8 cellular contexts compared by ENCODE assay signal in genomic region chr18:10525563-10526210, GRCh38. TPM values are rescaled to one million over a fixed set of nuclear protein-coding genes. Genes with fewer than 3 reads are reported as not detected.
DNase-seq lines count a peak whose midpoint lies in the region; ATAC-seq and TF ChIP-seq lines count a peak whose summit lies in the region.

TSS of gene NAPG (plus strand) at chr18:10526027. CDS start at chr18:10526103, 76 bp downstream.

- no peak for TF ChIP-seq CTCF in AG04449 (IDR thresholded peaks at IDR 0.05; ENCODE audit: insufficient read depth, low read length, missing control alignments)
- no peak for TF ChIP-seq CTCF in WTC11 (IDR thresholded peaks at IDR 0.05)
- no peak for TF ChIP-seq CTCF in cardiac fibroblast (IDR thresholded peaks at IDR 0.05; ENCODE audit: low read depth, low read length)

- peak within 1 kb of the TSS; percentile 70 for H3K4me3 ChIP-seq in AG04449 (ENCODE audit: low read depth, low read length)
- H3K4me3 ChIP-seq in cardiac fibroblast (replicated peaks in 1 of 2; ENCODE audit: low read depth in 2 of 2, low read length in 2 of 2), result peak within 1 kb of the TSS; percentile 88 to 97

- peak; percentile 65 for ATAC-seq in GM18873 (IDR thresholded peaks at IDR 0.05; ENCODE audit: low FRiP score, unreplicated experiment)
- ATAC-seq in HG03139 (IDR thresholded peaks at IDR 0.05; ENCODE audit: unreplicated experiment), result peak; percentile 60
- ATAC-seq in WTC11, result peak; percentile 84

- DNase-seq in AG04449 (ENCODE audit: low read depth, low spot score) (peak; percentile 57), NCI-H226 (peak; percentile 97), WTC11 (ENCODE audit: low spot score) (peak; percentile 83), cardiac fibroblast (ENCODE audit: low read depth in 2 of 2) (peak; percentile 94 to 97), immature natural killer cell (peak; percentile 90 to 92 (median 92)), smooth muscle cell of the brain vasculature (ENCODE audit: low read depth, low spot score) (peak; percentile 78)

- H3K4me3 Mint-ChIP-seq in WTC11, result peak within 1 kb of the TSS; percentile 95
- peak within 1 kb of the TSS; percentile 96 to 98 (median 98) for H3K4me3 Mint-ChIP-seq in immature natural killer cell

- H3K27me3 Mint-ChIP-seq in WTC11 (ENCODE audit: low read depth) (no peaks in the 10 kb centered on the region), immature natural killer cell (ENCODE audit: low read depth in 3 of 3) (peaks cover 6 to 13% (median 11%) of the 10 kb centered on the region in 3 donors)

- H3K4me1 Mint-ChIP-seq in WTC11 (peaks cover 26% of the 10 kb centered on the region), immature natural killer cell (peaks cover 51 to 59% of the 10 kb centered on the region in 2 donors)

- H3K27ac Mint-ChIP-seq in WTC11, result peak within 1 kb of the TSS; percentile 97
- peak within 1 kb of the TSS; percentile 95 to 98 (median 97) for H3K27ac Mint-ChIP-seq in immature natural killer cell

- CTCF ChIA-PET in AG04449 (lab: Yijun Ruan, JAX), result interaction anchor here (0.9 to 2.1 kb wide), 3 partner anchors 34 to 556 kb away, joined by 3 to 6 read pairs (median 3); no protein-coding TSS in a partner anchor
- CTCF ChIA-PET in WTC11 (lab: Charles Lee), result interaction anchor here (0.6 to 1.3 kb wide), 5 partner anchors 18 to 494 kb away, joined by 3 to 6 read pairs (median 4); no protein-coding TSS in a partner anchor

- H3K9me3 Mint-ChIP-seq in WTC11 (no peaks in the 10 kb centered on the region), immature natural killer cell (no peaks in the 10 kb centered on the region)

- POLR2A ChIA-PET in AG04449 (lab: Yijun Ruan, JAX), result interaction anchor here (0.7 to 1.0 kb wide), 3 partner anchors 19 to 561 kb away, joined by 3 to 6 read pairs (median 3); no protein-coding TSS in a partner anchor
- POLR2A ChIA-PET in WTC11 (lab: Charles Lee), result no interaction called here

- no peaks in the 10 kb centered on the region for H3K36me3 Mint-ChIP-seq in WTC11
- H3K36me3 Mint-ChIP-seq in immature natural killer cell, result no peaks in the 10 kb centered on the region

TF ChIP-seq in WTC11, 78 proteins besides CTCF, POLR2A, EP300 and RAD21 (continues in another document):
- TF ChIP-seq USF1 (CRISPR knock-in tag; IDR thresholded peaks at IDR 0.05), result no peak
- no peak for TF ChIP-seq ATF2 (CRISPR knock-in tag; IDR thresholded peaks at IDR 0.05; ENCODE audit: borderline replicate concordance, low read depth)
- TF ChIP-seq PRRX2 (CRISPR knock-in tag; IDR thresholded peaks at IDR 0.05), result no peak
- TF ChIP-seq ARID4B (CRISPR knock-in tag; IDR thresholded peaks at IDR 0.05; ENCODE audit: borderline replicate concordance), result no peak
- no peak for TF ChIP-seq FOXP1 (CRISPR knock-in tag; IDR thresholded peaks at IDR 0.05; ENCODE audit: borderline replicate concordance)
- TF ChIP-seq TP53 (CRISPR knock-in tag; IDR thresholded peaks at IDR 0.05), result no peak
- TF ChIP-seq ZBTB43 (CRISPR knock-in tag; IDR thresholded peaks at IDR 0.05), result no peak
- no peak for TF ChIP-seq E2F1 (CRISPR knock-in tag; IDR thresholded peaks at IDR 0.05)
- no peak for TF ChIP-seq E2F5 (CRISPR knock-in tag; IDR thresholded peaks at IDR 0.05)
- no peak for TF ChIP-seq ESRRA (CRISPR knock-in tag; IDR thresholded peaks at IDR 0.05; ENCODE audit: borderline replicate concordance)
- peak; percentile 51; the same call in 1 of the 2 replicates for TF ChIP-seq MAX (CRISPR knock-in tag; IDR thresholded peaks at IDR 0.05)
- no peak for TF ChIP-seq RELA (CRISPR knock-in tag; IDR thresholded peaks at IDR 0.05; ENCODE audit: borderline replicate concordance)
- no peak for TF ChIP-seq ZNF263 (CRISPR knock-in tag; IDR thresholded peaks at IDR 0.05; ENCODE audit: low read depth)
- no peak for TF ChIP-seq MXD4 (CRISPR knock-in tag; IDR thresholded peaks at IDR 0.05; ENCODE audit: borderline replicate concordance)
- peak; percentile 66 for TF ChIP-seq TEAD1 (CRISPR knock-in tag; IDR thresholded peaks at IDR 0.05)
- TF ChIP-seq GABPB1 (CRISPR knock-in tag; IDR thresholded peaks at IDR 0.05), result 0 out of 2 replicates have a peak, but pooled peaks have one; percentile 10
- TF ChIP-seq HMGA2 (CRISPR knock-in tag; IDR thresholded peaks at IDR 0.05), result no peak
- 0 out of 2 replicates have a peak, but pooled peaks have one; percentile 47 for TF ChIP-seq CREM (CRISPR knock-in tag; IDR thresholded peaks at IDR 0.05)
- TF ChIP-seq SP1 (CRISPR knock-in tag; conservative IDR thresholded peaks at IDR 0.05), result peak; percentile 89

RNA-seq across cellular contexts. Expression of gene NAPG, which starts in this region (rescaled TPM):
- total RNA-seq in WTC11 (2021), result 24.2 to 28.7 TPM (median 25.8 TPM) in 3 replicates
- 10 to 100 TPM; 14.4 to 18.4 (median 14.6) TPM for polyA plus RNA-seq in immature natural killer cell

Comparison
In these comparisons a context has a peak if more than half of its experiments do, and no peak if none do; other contexts are left out.
1. Peak in every context shown above with its lines: DNase-seq, ATAC-seq and H3K4me3 ChIP-seq.